ENCODE assay signal across 11 cellular contexts in genomic region chr20:57451759-57452661, GRCh38.
A peak's percentile ranks its signal among the peaks of the same experiment; 100 is the strongest.
DNase-seq lines count a peak whose midpoint lies in the region; ATAC-seq and TF ChIP-seq lines count a peak whose summit lies in the region.
"Had no signal": no experiment of that assay in that cellular context is flagged by ENCODE, and none has a peak within 500 bp of the region (broad histone marks: within the 10 kb centered on the region; RNA-seq: fewer than 3 reads in every experiment).

No MANE protein-coding gene starts in this region.

- no peaks in the 10 kb centered on the region for H3K27me3 Mint-ChIP-seq in activated naive CD4-positive, alpha-beta T cell treated with anti-CD3 and anti-CD28 coated beads, Interleukin-2, amount 50 U/mL, for 24 hours

- no peak for DNase-seq in activated naive CD4-positive, alpha-beta T cell treated with anti-CD3 and anti-CD28 coated beads, Interleukin-2, amount 50 U/mL, for 16 hours
- DNase-seq in SK-MEL-5 (ENCODE audit: low read depth, low spot score): peak; percentile 34
- no peak for DNase-seq in left ventricle myocardium inferior
- DNase-seq in upper lobe of left lung: no peak
- DNase-seq in HT-29 (ENCODE audit: low spot score): no peak
- no peak for DNase-seq in NCI-H146 treated with DMSO at 0.1 percent for 48 hours (lab: John Stamatoyannopoulos, UW; ENCODE audit: unreplicated experiment)
- no peak for DNase-seq in DMS53 (lab: John Stamatoyannopoulos, UW)
- DNase-seq: effector CD4-positive, alpha-beta T cell; NCI-H82 had no signal

- no peak for ATAC-seq in upper lobe of left lung (ENCODE audit: low FRiP score in 2 of 2)

- peaks cover 41% of the 10 kb centered on the region for H3K4me1 Mint-ChIP-seq in activated naive CD4-positive, alpha-beta T cell treated with anti-CD3 and anti-CD28 coated beads, Interleukin-2, amount 50 U/mL, for 24 hours

- no peak for TF ChIP-seq EP300 in upper lobe of left lung (IDR thresholded peaks at IDR 0.05)

- peak overlapping the region; percentile 66 for H3K27ac Mint-ChIP-seq in activated naive CD4-positive, alpha-beta T cell treated with anti-CD3 and anti-CD28 coated beads, Interleukin-2, amount 50 U/mL, for 24 hours

- H3K27ac ChIP-seq in left ventricle myocardium inferior (replicated peaks) (peak overlapping the region; percentile 73), upper lobe of left lung (peak overlapping the region in 3 of 4 donors; percentile 37 to 73 (median 71))
- H3K27ac ChIP-seq: C4-2B had no signal

- 78 to 82% methylated on average over 14 to 22 of the region's 22 CpGs for WGBS in upper lobe of left lung, 2 donors

- no peaks in the 10 kb centered on the region for H3K36me3 Mint-ChIP-seq in activated naive CD4-positive, alpha-beta T cell treated with anti-CD3 and anti-CD28 coated beads, Interleukin-2, amount 50 U/mL, for 24 hours

- H3K4me1 ChIP-seq in left ventricle myocardium inferior (peaks cover 37% of the 10 kb centered on the region), upper lobe of left lung (peaks cover 9 to 25% (median 19%) of the 10 kb centered on the region in 4 donors)

- no peaks in the 10 kb centered on the region for H3K36me3 ChIP-seq in left ventricle myocardium inferior
- no peaks in the 10 kb centered on the region for H3K36me3 ChIP-seq in upper lobe of left lung

- no peak for TF ChIP-seq POLR2A in upper lobe of left lung (IDR thresholded peaks at IDR 0.05)

- intact Hi-C loops in left ventricle myocardium inferior (cut with micrococcal nuclease): no loop called here

- no peaks in the 10 kb centered on the region for H3K9me3 Mint-ChIP-seq in activated naive CD4-positive, alpha-beta T cell treated with anti-CD3 and anti-CD28 coated beads, Interleukin-2, amount 50 U/mL, for 24 hours

- H3K4me3 ChIP-seq in left ventricle myocardium inferior (no peak overlapping the region), upper lobe of left lung (no peak overlapping the region)

- in situ Hi-C loops in SK-MEL-5 (cut with HindIII; ENCODE audit: low pct_unique_long_range_greater_than_20kb, low sequenced_read_pairs): no loop called here

- H3K27me3 ChIP-seq in left ventricle myocardium inferior (ENCODE audit: low read depth) (peaks cover 11% of the 10 kb centered on the region), upper lobe of left lung (no peaks in the 10 kb centered on the region)

- TF ChIP-seq CTCF in left ventricle myocardium inferior (IDR thresholded peaks at IDR 0.05; ENCODE audit: borderline replicate concordance) (no peak), upper lobe of left lung (IDR thresholded peaks at IDR 0.05) (no peak)

- no peak overlapping the region for H3K4me3 Mint-ChIP-seq in activated naive CD4-positive, alpha-beta T cell treated with anti-CD3 and anti-CD28 coated beads, Interleukin-2, amount 50 U/mL, for 24 hours

- H3K9me3 ChIP-seq in left ventricle myocardium inferior (replicated peaks) (peaks cover under 1% of the 10 kb centered on the region), upper lobe of left lung (no peaks in the 10 kb centered on the region)
